Comparison of ENCODE assay signal across 8 cellular contexts in the genomic region with DNA sequence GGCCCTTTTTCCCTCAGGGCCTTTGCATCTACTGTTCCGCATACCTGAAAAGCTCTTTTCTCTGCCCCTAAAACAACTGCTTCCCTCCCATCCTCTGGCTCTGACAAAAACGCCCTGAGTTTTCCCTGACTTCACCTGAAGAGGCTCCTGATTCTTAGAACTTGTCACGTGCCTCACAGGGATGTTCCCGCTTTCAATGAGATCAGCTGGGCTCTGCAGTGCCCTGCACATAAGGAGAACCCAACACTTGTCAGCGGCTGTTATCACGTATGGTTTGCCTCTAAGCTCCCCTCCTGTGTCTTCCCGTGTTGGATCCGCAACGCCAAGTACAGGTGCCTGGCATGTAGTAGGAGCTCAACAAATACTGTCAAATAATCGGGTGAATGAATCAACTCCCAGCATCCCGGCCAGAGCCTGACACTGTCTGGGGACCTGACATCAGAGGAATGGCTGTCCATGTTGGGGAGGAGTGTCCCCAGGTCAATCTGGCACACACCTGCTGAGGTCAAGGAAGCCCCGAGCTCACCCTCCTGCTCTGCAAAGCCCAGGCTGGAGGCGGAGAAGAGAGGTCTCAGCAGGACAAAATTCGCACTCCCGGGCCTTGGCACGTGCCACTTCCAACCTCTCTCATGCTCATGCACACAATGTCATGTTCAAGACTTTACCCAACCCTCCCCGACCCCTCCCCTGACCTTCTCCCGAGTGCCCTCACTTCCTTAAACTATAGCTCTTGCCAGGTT. TPM values are rescaled to one million over a fixed set of nuclear protein-coding genes. Genes with fewer than 3 reads are reported as not detected.
DNase-seq lines count a peak whose midpoint lies in the region; ATAC-seq lines count a peak whose summit lies in the region.

No MANE protein-coding gene starts in this region.

- CTCF ChIA-PET in activated naive CD4-positive, alpha-beta T cell treated with anti-CD3 and anti-CD28 coated beads for 36 hours (lab: Charles Lee): interaction anchor here (0.5 to 4.9 kb wide), 29 partner anchors 8 to 207 kb away, joined by 3 to 108 read pairs (median 9); a partner anchor contains a TSS

- no peaks in the 10 kb centered on the region for H3K9me3 Mint-ChIP-seq in activated naive CD4-positive, alpha-beta T cell treated with anti-CD3 and anti-CD28 coated beads for 36 hours
- no peaks in the 10 kb centered on the region for H3K9me3 Mint-ChIP-seq in activated T-helper 1 cell treated with anti-CD3 and anti-CD28 coated beads, Interleukin-12 subunit alpha, Interleukin-12 subunit beta, Interleukin-2, Interleukin-4 antibody, amounts not matched to agents 30 ng/mL and 10 ng/mL and 1 ng/mL, durations not matched to agents 14 hours and 24 hours and 36 hours

- no peaks in the 10 kb centered on the region for H3K9me3 ChIP-seq in MG63

- peak; percentile 4 for DNase-seq in activated naive CD4-positive, alpha-beta T cell treated with anti-CD3 and anti-CD28 coated beads for 36 hours
- DNase-seq in activated naive CD4-positive, alpha-beta T cell treated with Interleukin-2 at 50 U/mL for 16 hours: no peak
- DNase-seq in activated T-helper 1 cell treated with anti-CD3 and anti-CD28 coated beads, Interleukin-12 subunit alpha, Interleukin-12 subunit beta, Interleukin-2, Interleukin-4 antibody, amounts not matched to agents 30 ng/mL and 10 ng/mL and 1 ng/mL, durations not matched to agents 14 hours and 24 hours and 36 hours (ENCODE audit: low spot score): no peak
- DNase-seq in left colon: peak; percentile 22 to 27
- DNase-seq in ureter (ENCODE audit: low spot score): peak; percentile 43
- no peak for DNase-seq in SHP77 treated with DMSO at 0.1 percent for 48 hours (lab: John Stamatoyannopoulos, UW)
- DNase-seq in MG63: no peak

- no peaks in the 10 kb centered on the region for H3K36me3 ChIP-seq in MG63

- H3K4me3 Mint-ChIP-seq in activated naive CD4-positive, alpha-beta T cell treated with anti-CD3 and anti-CD28 coated beads for 36 hours: peak overlapping the region; percentile 60
- H3K4me3 Mint-ChIP-seq in activated T-helper 1 cell treated with anti-CD3 and anti-CD28 coated beads, Interleukin-12 subunit alpha, Interleukin-12 subunit beta, Interleukin-2, Interleukin-4 antibody, amounts not matched to agents 30 ng/mL and 10 ng/mL and 1 ng/mL, durations not matched to agents 14 hours and 24 hours and 36 hours: peak overlapping the region; percentile 67

- H3K4me1 Mint-ChIP-seq in activated naive CD4-positive, alpha-beta T cell treated with anti-CD3 and anti-CD28 coated beads for 36 hours (ENCODE audit: low read depth): peaks cover 51% of the 10 kb centered on the region
- peaks cover 44% of the 10 kb centered on the region for H3K4me1 Mint-ChIP-seq in activated T-helper 1 cell treated with anti-CD3 and anti-CD28 coated beads, Interleukin-12 subunit alpha, Interleukin-12 subunit beta, Interleukin-2, Interleukin-4 antibody, amounts not matched to agents 30 ng/mL and 10 ng/mL and 1 ng/mL, durations not matched to agents 14 hours and 24 hours and 36 hours (ENCODE audit: low read depth)

- ATAC-seq in left colon: no peak
- no peak for ATAC-seq in GM21717 (IDR thresholded peaks at IDR 0.05; ENCODE audit: unreplicated experiment)

- no peaks in the 10 kb centered on the region for H3K27me3 Mint-ChIP-seq in activated naive CD4-positive, alpha-beta T cell treated with anti-CD3 and anti-CD28 coated beads for 36 hours (ENCODE audit: low read depth)
- H3K27me3 Mint-ChIP-seq in activated T-helper 1 cell treated with anti-CD3 and anti-CD28 coated beads, Interleukin-12 subunit alpha, Interleukin-12 subunit beta, Interleukin-2, Interleukin-4 antibody, amounts not matched to agents 30 ng/mL and 10 ng/mL and 1 ng/mL, durations not matched to agents 14 hours and 24 hours and 36 hours (ENCODE audit: insufficient read depth): no peaks in the 10 kb centered on the region

- H3K27ac Mint-ChIP-seq in activated naive CD4-positive, alpha-beta T cell treated with anti-CD3 and anti-CD28 coated beads for 36 hours: no peak overlapping the region
- H3K27ac Mint-ChIP-seq in activated T-helper 1 cell treated with anti-CD3 and anti-CD28 coated beads, Interleukin-12 subunit alpha, Interleukin-12 subunit beta, Interleukin-2, Interleukin-4 antibody, amounts not matched to agents 30 ng/mL and 10 ng/mL and 1 ng/mL, durations not matched to agents 14 hours and 24 hours and 36 hours: peak overlapping the region; percentile 87

- intact Hi-C loops in activated naive CD4-positive, alpha-beta T cell treated with anti-CD3 and anti-CD28 coated beads for 36 hours (cut with micrococcal nuclease): loop anchor here (1.0 to 5.0 kb wide), 4 partner anchors 55 to 180 kb away; a partner anchor contains a TSS
- intact Hi-C loops in activated T-helper 1 cell treated with anti-CD3 and anti-CD28 coated beads, Interleukin-12 subunit alpha, Interleukin-12 subunit beta, Interleukin-2, Interleukin-4 antibody, amounts not matched to agents 30 ng/mL and 10 ng/mL and 1 ng/mL, durations not matched to agents 14 hours and 24 hours and 36 hours (cut with micrococcal nuclease): loop anchor here (1.0 kb wide), 4 partner anchors 9 to 120 kb away; no protein-coding TSS in a partner anchor
- intact Hi-C loops in left colon (cut with DNase I, micrococcal nuclease): loop anchor here in 1 of 2 donors (2.0 kb wide), 1 partner anchor 55 kb away; no protein-coding TSS in a partner anchor

- H3K4me3 ChIP-seq in MG63: no peak overlapping the region

- no peaks in the 10 kb centered on the region for H3K27me3 ChIP-seq in MG63

- H3K36me3 Mint-ChIP-seq in activated naive CD4-positive, alpha-beta T cell treated with anti-CD3 and anti-CD28 coated beads for 36 hours (ENCODE audit: low read depth): peaks cover 1% of the 10 kb centered on the region
- H3K36me3 Mint-ChIP-seq in activated T-helper 1 cell treated with anti-CD3 and anti-CD28 coated beads, Interleukin-12 subunit alpha, Interleukin-12 subunit beta, Interleukin-2, Interleukin-4 antibody, amounts not matched to agents 30 ng/mL and 10 ng/mL and 1 ng/mL, durations not matched to agents 14 hours and 24 hours and 36 hours (ENCODE audit: low read depth): peaks cover 12% of the 10 kb centered on the region

RNA-seq across cellular contexts. Expression of a gene that starts 4.2 kb away (rescaled TPM):
- 100 to 1,000 TPM; 293 to 295 TPM for total RNA-seq in activated naive CD4-positive, alpha-beta T cell treated with anti-CD3 and anti-CD28 coated beads for 36 hours
- total RNA-seq in activated T-helper 1 cell treated with anti-CD3 and anti-CD28 coated beads, Interleukin-12 subunit alpha, Interleukin-12 subunit beta, Interleukin-2, Interleukin-4 antibody, amounts not matched to agents 30 ng/mL and 10 ng/mL and 1 ng/mL, durations not matched to agents 14 hours and 24 hours and 36 hours: 249 and 250 TPM in 2 replicates
- total RNA-seq in left colon (100 to 1,000 TPM in 1 of 2 donors, 10 to 100 TPM in 1; 95.8 to 119 TPM), ureter (75.9 TPM)
- total RNA-seq in MG63 (2014; rRNA removed; shearing (Covaris generic); ENCODE audit: low replicate concordance): 24.2 and 31.8 TPM in 2 replicates

RNA-seq across cellular contexts. Expression of a gene that starts 27.0 kb away (rescaled TPM):
- total RNA-seq in activated naive CD4-positive, alpha-beta T cell treated with anti-CD3 and anti-CD28 coated beads for 36 hours: 10 to 100 TPM; 56.2 to 61.9 TPM
- 124 and 129 TPM in 2 replicates for total RNA-seq in activated T-helper 1 cell treated with anti-CD3 and anti-CD28 coated beads, Interleukin-12 subunit alpha, Interleukin-12 subunit beta, Interleukin-2, Interleukin-4 antibody, amounts not matched to agents 30 ng/mL and 10 ng/mL and 1 ng/mL, durations not matched to agents 14 hours and 24 hours and 36 hours
- 10 to 100 TPM; 26.9 to 29.6 TPM for total RNA-seq in left colon
- 110 TPM for total RNA-seq in ureter
- total RNA-seq in MG63 (2014; rRNA removed; shearing (Covaris generic); ENCODE audit: low replicate concordance): 17.2 and 25.8 TPM in 2 replicates

RNA-seq across cellular contexts. Expression of a gene that starts 41.2 kb away (rescaled TPM):
- 1 to 10 TPM; 4.1 to 5.4 TPM for total RNA-seq in activated naive CD4-positive, alpha-beta T cell treated with anti-CD3 and anti-CD28 coated beads for 36 hours
- total RNA-seq in activated T-helper 1 cell treated with anti-CD3 and anti-CD28 coated beads, Interleukin-12 subunit alpha, Interleukin-12 subunit beta, Interleukin-2, Interleukin-4 antibody, amounts not matched to agents 30 ng/mL and 10 ng/mL and 1 ng/mL, durations not matched to agents 14 hours and 24 hours and 36 hours: 9.2 and 9.4 TPM in 2 replicates
- total RNA-seq in left colon: 10 to 100 TPM; 74.9 to 79.3 TPM
- total RNA-seq in ureter: 258 TPM
- total RNA-seq in MG63 (2014; rRNA removed; shearing (Covaris generic); ENCODE audit: low replicate concordance): 3.8 and 5.1 TPM in 2 replicates

Comparison
In these comparisons a context has a peak if more than half of its experiments do, and no peak if none do; other contexts are left out.
1. DNase-seq: peak in activated naive CD4-positive, alpha-beta T cell treated with anti-CD3 and anti-CD28 coated beads for 36 hours (single experiment), left colon (2 of 2) and ureter (single experiment); none in activated naive CD4-positive, alpha-beta T cell treated with Interleukin-2 at 50 U/mL for 16 hours (single experiment), activated T-helper 1 cell treated with anti-CD3 and anti-CD28 coated beads, Interleukin-12 subunit alpha, Interleukin-12 subunit beta, Interleukin-2, Interleukin-4 antibody, amounts not matched to agents 30 ng/mL and 10 ng/mL and 1 ng/mL, durations not matched to agents 14 hours and 24 hours and 36 hours (single experiment), SHP77 treated with DMSO at 0.1 percent for 48 hours (single experiment) and MG63 (single experiment).